In the genomic region with DNA sequence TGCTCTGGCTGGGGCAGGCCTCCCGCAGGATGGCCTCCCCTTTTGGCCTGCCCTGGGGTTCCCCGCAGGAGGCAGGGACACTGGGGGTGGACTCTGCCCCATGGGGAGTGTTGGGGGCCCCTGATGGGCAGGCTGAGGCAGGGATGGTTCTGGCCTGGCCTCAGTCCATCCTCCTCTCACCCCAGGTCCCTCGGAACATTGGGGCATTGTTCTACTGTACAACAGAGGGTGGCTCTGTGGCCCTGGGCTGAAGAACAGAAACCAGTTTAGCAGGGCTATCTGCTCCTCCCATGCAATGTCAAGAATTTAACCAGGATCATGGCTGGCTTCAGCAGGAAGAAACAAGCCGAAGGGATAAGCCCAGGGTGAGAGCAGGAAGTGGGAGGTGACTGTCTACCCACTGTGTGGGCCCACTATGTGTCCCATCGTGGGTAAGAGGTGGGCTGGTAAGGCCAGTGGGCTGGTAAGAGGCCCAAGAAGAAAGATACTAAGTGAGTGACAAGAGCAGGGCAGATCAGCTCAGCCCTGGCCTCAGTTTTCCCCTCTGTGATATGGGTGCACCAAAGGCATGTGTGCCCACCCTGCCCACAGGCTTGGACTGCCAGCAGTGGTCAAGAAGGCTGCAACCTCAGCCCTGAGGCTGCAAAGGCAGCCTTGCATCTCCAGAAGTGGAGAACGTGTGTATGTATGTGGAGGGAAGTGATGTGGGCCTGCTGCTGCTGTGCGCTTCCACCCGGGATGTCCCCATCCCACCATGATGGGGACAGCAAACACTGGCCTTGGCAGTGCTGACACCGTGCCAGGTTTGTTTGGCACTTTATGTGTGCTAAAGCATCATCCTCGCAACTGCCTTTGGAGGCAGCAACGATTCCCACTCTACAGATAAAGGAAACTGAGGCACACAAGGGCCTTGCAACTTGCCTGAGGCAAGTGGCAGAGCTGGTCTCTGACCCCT, we compare ENCODE assay signal across 1 cellular context.
TF ChIP-seq lines count a peak whose summit lies in the region.

No MANE protein-coding gene starts in this region.

TF ChIP-seq in H1, 55 proteins besides CTCF, POLR2A, EP300 and RAD21:
- TF ChIP-seq TAF1 (IDR thresholded peaks at IDR 0.05; ENCODE audit: low read depth, low read length) (no peak), SP1 (IDR thresholded peaks at IDR 0.05; ENCODE audit: low read depth, low read length) (no peak), SAP30 (IDR thresholded peaks at IDR 0.05; ENCODE audit: insufficient read depth, insufficient replicate concordance, low read length) (no peak), PHF8 (conservative IDR thresholded peaks at IDR 0.05; ENCODE audit: low read depth, low read length) (no peak), CHD2 (IDR thresholded peaks at IDR 0.05; ENCODE audit: low read length) (no peak), YY1 (IDR thresholded peaks at IDR 0.05; ENCODE audit: low read depth, low read length) (no peak), RNF2 (IDR thresholded peaks at IDR 0.05; ENCODE audit: borderline replicate concordance, low read depth, low read length, missing control alignments, poor library complexity, severe bottlenecking) (no peak), RXRA (IDR thresholded peaks at IDR 0.05; ENCODE audit: insufficient read depth, low read depth, low read length) (no peak), SIRT6 (IDR thresholded peaks at IDR 0.05; ENCODE audit: low read length) (no peak), CTBP2 (IDR thresholded peaks at IDR 0.05; ENCODE audit: borderline replicate concordance, insufficient read depth, insufficient read length, low read length) (no peak), POLR2AphosphoS5 (IDR thresholded peaks at IDR 0.05; ENCODE audit: low read depth, low read length) (no peak), KDM1A (IDR thresholded peaks at IDR 0.05; ENCODE audit: borderline replicate concordance, low read length) (no peak), TAF7 (optimal IDR thresholded peaks at IDR 0.05; ENCODE audit: borderline replicate concordance, low read depth, low read length) (no peak)
